8 cellular contexts compared by ENCODE assay signal in genomic region chr10:35642793-35643114, GRCh38. TPM values are rescaled to one million over a fixed set of nuclear protein-coding genes. Genes with fewer than 3 reads are reported as not detected.
DNase-seq lines count a peak whose midpoint lies in the region; ATAC-seq and TF ChIP-seq lines count a peak whose summit lies in the region.

No MANE protein-coding gene starts in this region.

- intact Hi-C loops in Panc1 (cut with micrococcal nuclease; ENCODE audit: unreplicated experiment), result no loop called here

- no peak overlapping the region for H3K27ac Mint-ChIP-seq in neural progenitor cell

- peak overlapping the region; percentile 92 for H3K4me3 Mint-ChIP-seq in neural progenitor cell

- H3K27me3 Mint-ChIP-seq in neural progenitor cell (ENCODE audit: insufficient read depth, low read depth), result peaks cover 20% of the 10 kb centered on the region

- TF ChIP-seq CTCF in Panc1 (IDR thresholded peaks at IDR 0.05), result no peak
- no peak for TF ChIP-seq CTCF in neural progenitor cell (IDR thresholded peaks at IDR 0.05)

- H3K9me3 ChIP-seq in BLaER1 treated with 17β-estradiol and CSF1 and Interleukin-3, amounts not matched to agents 10 nM and 100 nM (replicated peaks in 1 of 11), result peaks cover 0 to 4% (median 0%) of the 10 kb centered on the region in 11 experiments; a peak in 2 of 22 replicates
- H3K9me3 ChIP-seq in Panc1 (ENCODE audit: control insufficient read depth, insufficient read depth, low read depth, low read length), result no peaks in the 10 kb centered on the region
- H3K9me3 ChIP-seq in esophagus (ENCODE audit: control insufficient read depth in 2 of 2, insufficient read depth in 1 of 2, low read depth in 1 of 2, low read length in 1 of 2), result peaks cover 0 to 3% of the 10 kb centered on the region in 2 donors
- H3K9me3 ChIP-seq in neural progenitor cell (ENCODE audit: low read depth), result peaks cover 6% of the 10 kb centered on the region

- H3K27me3 ChIP-seq in BLaER1 treated with 17β-estradiol and CSF1 and Interleukin-3, amounts not matched to agents 10 nM and 100 nM, result peaks cover 7 to 41% (median 33%) of the 10 kb centered on the region in 11 experiments; a peak in 21 of 22 replicates
- H3K27me3 ChIP-seq in Panc1 (ENCODE audit: control insufficient read depth, insufficient read depth, low read length) (peaks cover 2% of the 10 kb centered on the region; the same call in 1 of the 2 replicates), esophagus (ENCODE audit: control insufficient read depth in 1 of 2, insufficient read depth in 2 of 2, low read length in 2 of 2) (peaks cover 0 to 5% of the 10 kb centered on the region in 2 donors), neural progenitor cell (peaks cover 14% of the 10 kb centered on the region)

- H3K9ac ChIP-seq in BLaER1 treated with 17β-estradiol and CSF1 and Interleukin-3, amounts not matched to agents 10 nM and 100 nM, result peak overlapping the region; percentile 66 to 89 (median 83); a peak in 21 of 22 replicates
- H3K9ac ChIP-seq in neural progenitor cell, result no peak overlapping the region

- H3K27ac ChIP-seq in BLaER1 treated with 17β-estradiol and CSF1 and Interleukin-3, amounts not matched to agents 10 nM and 100 nM, result peak overlapping the region in 9 of 11 experiments; percentile 10 to 80 (median 52); a peak in 14 of 22 replicates
- no peak overlapping the region for H3K27ac ChIP-seq in Panc1 (ENCODE audit: low read length)
- H3K27ac ChIP-seq in esophagus (ENCODE audit: low read depth in 2 of 2, low read length in 1 of 2), result no peak overlapping the region
- no peak overlapping the region for H3K27ac ChIP-seq in neural progenitor cell

- no peaks in the 10 kb centered on the region for H3K9me3 Mint-ChIP-seq in neural progenitor cell

- H3K36me3 Mint-ChIP-seq in neural progenitor cell, result no peaks in the 10 kb centered on the region

- BruUV-seq in Panc1 (replicated peaks; lab: Mats Ljungman, UMichigan), result no TSS peak

- CTCF ChIA-PET in Panc1 (lab: Charles Lee), result no interaction called here

- H3K4me3 ChIP-seq in BLaER1 treated with 17β-estradiol and CSF1 and Interleukin-3, amounts not matched to agents 10 nM and 100 nM, result peak overlapping the region; percentile 73 to 97 (median 86)
- peak overlapping the region; percentile 52 to 60 for H3K4me3 ChIP-seq in Panc1 (ENCODE audit: low read depth in 2 of 2, low read length in 2 of 2)
- peak overlapping the region; percentile 58 to 68 for H3K4me3 ChIP-seq in esophagus (ENCODE audit: low read depth in 1 of 2, low read length in 2 of 2)
- peak overlapping the region; percentile 94 for H3K4me3 ChIP-seq in neural progenitor cell

- peaks cover 5 to 35% (median 26%) of the 10 kb centered on the region in 10 experiments; a peak in 18 of 20 replicates for H3K4me1 ChIP-seq in BLaER1 treated with 17β-estradiol and CSF1 and Interleukin-3, amounts not matched to agents 10 nM and 100 nM
- no peaks in the 10 kb centered on the region for H3K4me1 ChIP-seq in Panc1 (ENCODE audit: control insufficient read depth, insufficient read depth, low read length)
- peaks cover 13% of the 10 kb centered on the region in 2 donors for H3K4me1 ChIP-seq in esophagus (ENCODE audit: control insufficient read depth in 2 of 2, insufficient read depth in 2 of 2, low read length in 1 of 2)
- peaks cover 37% of the 10 kb centered on the region for H3K4me1 ChIP-seq in neural progenitor cell

- H3K36me3 ChIP-seq in BLaER1 treated with 17β-estradiol and CSF1 and Interleukin-3, amounts not matched to agents 10 nM and 100 nM, result peaks cover 0 to 3% (median 0%) of the 10 kb centered on the region in 11 experiments; a peak in 3 of 22 replicates
- no peaks in the 10 kb centered on the region for H3K36me3 ChIP-seq in Panc1 (ENCODE audit: control insufficient read depth, insufficient read depth, low read length)
- no peaks in the 10 kb centered on the region for H3K36me3 ChIP-seq in esophagus (ENCODE audit: control insufficient read depth in 2 of 2, insufficient read depth in 2 of 2, low read length in 1 of 2)
- no peaks in the 10 kb centered on the region for H3K36me3 ChIP-seq in neural progenitor cell

- H3K79me2 ChIP-seq in neural progenitor cell (ENCODE audit: low read depth), result peaks cover 31% of the 10 kb centered on the region

- no peak for DNase-seq in Panc1 (ENCODE audit: low read depth, low spot score)
- DNase-seq in neural progenitor cell (ENCODE audit: low spot score), result no peak
- no peak for DNase-seq in NOMO-1 treated with dmso at 0.1 percent for 144 hours (lab: John Stamatoyannopoulos, UW; ENCODE audit: unreplicated experiment)

- WGBS in esophagus, 2 donors, result 1 to 2% methylated on average over 17 of the region's 17 CpGs

- ATAC-seq in Panc1, result no peak
- no peak for ATAC-seq in GM18861 (IDR thresholded peaks at IDR 0.05; ENCODE audit: unreplicated experiment)
- no peak for ATAC-seq in GM21367 (IDR thresholded peaks at IDR 0.05; ENCODE audit: unreplicated experiment)
- no peak for ATAC-seq in GM18868 (IDR thresholded peaks at IDR 0.05; ENCODE audit: unreplicated experiment)

- H3F3A ChIP-seq in neural progenitor cell (ENCODE audit: low read depth), result peaks cover 51% of the 10 kb centered on the region

- peak overlapping the region; percentile 69 for H2AFZ ChIP-seq in neural progenitor cell (replicated peaks)

- in situ Hi-C loops in Panc1 (cut with HindIII; ENCODE audit: low pct_unique_long_range_greater_than_20kb, low sequenced_read_pairs), result no loop called here

- peaks cover 0 to 31% (median 24%) of the 10 kb centered on the region in 11 experiments; a peak in 16 of 22 replicates for H4K20me1 ChIP-seq in BLaER1 treated with 17β-estradiol and CSF1 and Interleukin-3, amounts not matched to agents 10 nM and 100 nM
- peaks cover 32% of the 10 kb centered on the region for H4K20me1 ChIP-seq in neural progenitor cell (ENCODE audit: low read depth)

- H3K4me2 ChIP-seq in BLaER1 treated with 17β-estradiol and CSF1 and Interleukin-3, amounts not matched to agents 10 nM and 100 nM, result peak overlapping the region; percentile 95 to 100 (median 100)
- peak overlapping the region; percentile 94 for H3K4me2 ChIP-seq in neural progenitor cell

- peaks cover 27% of the 10 kb centered on the region for H3K4me1 Mint-ChIP-seq in neural progenitor cell

- POLR2A ChIA-PET in Panc1 (lab: Charles Lee), result no interaction called here

RNA-seq across cellular contexts. Expression of gene FZD8, which starts 0.7 kb away (rescaled TPM):
- 1.8 TPM for total RNA-seq in Panc1 (2021; ENCODE audit: unreplicated experiment)
- polyA plus RNA-seq in Panc1 (2012; ENCODE audit: insufficient read length), result 3.9 TPM
- under 1 TPM; 0.35 to 0.72 TPM for polyA plus RNA-seq in esophagus
- total RNA-seq in neural progenitor cell (ENCODE audit: low replicate concordance), result 5.0 and 20.7 TPM in 2 replicates

RNA-seq across cellular contexts. Expression of gene GJD4, which starts 37.6 kb away (rescaled TPM):
- total RNA-seq in Panc1 (2021; ENCODE audit: unreplicated experiment), result not detected
- not detected for polyA plus RNA-seq in Panc1 (2012; ENCODE audit: insufficient read length)
- not detected for polyA plus RNA-seq in esophagus
- total RNA-seq in neural progenitor cell (ENCODE audit: low replicate concordance), result not detected in 2 replicates

Comparison
In these comparisons a context has a peak if more than half of its experiments do, and no peak if none do; other contexts are left out.
1. H3K27ac ChIP-seq: peak in BLaER1 treated with 17β-estradiol and CSF1 and Interleukin-3, amounts not matched to agents 10 nM and 100 nM (9 of 11); none in Panc1 (single experiment), esophagus (0 of 2) and neural progenitor cell (single experiment).
2. Peak in every context shown above with its lines, with median percentiles within 50 percentile points of each other: H3K4me3 ChIP-seq.